Comparison of ENCODE assay signal across 16 cellular contexts in genomic region chr3:37262816-37263393, GRCh38. TPM values are rescaled to one million over a fixed set of nuclear protein-coding genes. Genes with fewer than 3 reads are reported as not detected.
DNase-seq lines count a peak whose midpoint lies in the region; ATAC-seq, FAIRE-seq and TF ChIP-seq lines count a peak whose summit lies in the region.
"Had no signal": no experiment of that assay in that cellular context is flagged by ENCODE, and none has a peak within 500 bp of the region (broad histone marks: within the 10 kb centered on the region; RNA-seq: fewer than 3 reads in every experiment).

No MANE protein-coding gene starts in this region.

- TF ChIP-seq POLR2A in esophagus muscularis mucosa (IDR thresholded peaks at IDR 0.05; ENCODE audit: low read depth) = no peak

- FAIRE-seq in RCC 7860 (lab: Jason Lieb, UNC) = peak; percentile 5
- FAIRE-seq: endometrium, small intestine had no signal

- H3K36me3 ChIP-seq in esophagus muscularis mucosa = peaks cover 0 to 21% (median 4%) of the 10 kb centered on the region in 4 donors

- H3K27me3 ChIP-seq in esophagus muscularis mucosa = no peaks in the 10 kb centered on the region
- H3K27me3 ChIP-seq: tibial nerve had no signal

- 100% methylated on average over 3 of the region's 3 CpGs for WGBS in esophagus muscularis mucosa

- intact Hi-C loops in esophagus muscularis mucosa (cut with DNase I) = no loop called here

- H3K4me3 ChIP-seq in esophagus muscularis mucosa = no peak overlapping the region
- H3K4me3 ChIP-seq: tibial nerve had no signal

- no peak for DNase-seq in activated CD4-positive, CD25-positive, alpha-beta regulatory T cell (lab: John Stamatoyannopoulos, UW)
- DNase-seq in RCC 7860 (ENCODE audit: low spot score) (peak; percentile 54), renal cortical epithelial cell (ENCODE audit: low read depth) (peak; percentile 74), esophagus muscularis mucosa (ENCODE audit: extremely low spot score) (no peak), NCI-H526 (lab: John Stamatoyannopoulos, UW) (no peak), omental fat pad (ENCODE audit: low spot score) (no peak)
- DNase-seq: 8988T; activated CD8-positive, alpha-beta memory T cell treated with anti-CD3 and anti-CD28 coated beads, Interleukin-2, amount 50 U/mL, for 48 hours; aorta; NCI-H1436 treated with DMSO at 0.1 percent for 48 hours; SHP77; small intestine had no signal

- H3K27ac ChIP-seq in esophagus muscularis mucosa (replicated peaks in 1 of 4) = no peak overlapping the region
- H3K27ac ChIP-seq: tibial nerve had no signal

- ATAC-seq in activated CD4-positive, CD25-positive, alpha-beta regulatory T cell treated with anti-CD3 and anti-CD28 coated beads, Interleukin-2, amount 50 U/mL, for 24 hours = peak; percentile 27 to 28
- peak; percentile 99 for ATAC-seq in esophagus mucosa
- ATAC-seq in omental fat pad (ENCODE audit: low FRiP score) = no peak

- no peak for TF ChIP-seq EP300 in esophagus muscularis mucosa (IDR thresholded peaks at IDR 0.05)

- TF ChIP-seq CTCF in esophagus muscularis mucosa (IDR thresholded peaks at IDR 0.05) = no peak
- no peak for TF ChIP-seq CTCF in omental fat pad (IDR thresholded peaks at IDR 0.05)

- H3K4me1 ChIP-seq in esophagus muscularis mucosa = peaks cover 7 to 20% (median 11%) of the 10 kb centered on the region in 4 donors

- H3K9me3 ChIP-seq in esophagus muscularis mucosa = no peaks in the 10 kb centered on the region
- H3K9me3 ChIP-seq: tibial nerve had no signal

RNA-seq across cellular contexts. Expression of gene GOLGA4, which starts 19.8 kb away (rescaled TPM):
- total RNA-seq in esophagus mucosa = 61.4 TPM
- total RNA-seq in renal cortical epithelial cell = 48.8 and 100.0 TPM in 2 replicates
- 10 to 100 TPM; 67.8 to 99.5 (median 85.1) TPM for total RNA-seq in esophagus muscularis mucosa
- 100 to 1,000 TPM in 3 of 4 donors, 10 to 100 TPM in 1; 89.7 to 136 (median 108) TPM for total RNA-seq in omental fat pad

Comparison
In these comparisons a context has a peak if more than half of its experiments do, and no peak if none do; other contexts are left out.
1. DNase-seq: peak in RCC 7860 (single experiment) and renal cortical epithelial cell (single experiment); none in activated CD4-positive, CD25-positive, alpha-beta regulatory T cell (0 of 4), esophagus muscularis mucosa (single experiment), NCI-H526 (0 of 2) and omental fat pad (single experiment).